Comparison of ENCODE assay signal across 24 cellular contexts in the genomic region with DNA sequence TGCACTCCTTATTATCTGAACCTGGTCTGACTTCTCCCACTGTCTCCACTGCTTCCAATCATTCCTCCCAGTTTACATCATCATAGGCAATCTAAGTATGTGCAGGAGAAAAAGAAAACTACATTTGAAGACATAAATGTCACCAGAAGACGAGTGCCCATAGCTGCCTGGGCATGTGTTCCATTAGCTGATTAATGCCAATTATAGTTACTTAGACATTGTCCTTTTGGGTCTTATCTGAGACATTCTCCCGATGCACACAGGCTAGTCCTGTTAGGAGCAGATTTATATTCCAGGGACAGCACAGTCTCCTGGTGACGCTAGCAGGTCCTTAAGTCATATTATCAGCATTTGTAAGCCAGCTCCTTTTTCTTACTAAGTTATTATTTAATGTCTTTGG.
"Had no signal": no experiment of that assay in that cellular context is flagged by ENCODE, and none has a peak within 500 bp of the region (broad histone marks: within the 10 kb centered on the region; RNA-seq: fewer than 3 reads in every experiment).

No MANE protein-coding gene starts in this region.

- H3K27ac Mint-ChIP-seq: activated CD8-positive, alpha-beta T cell treated with anti-CD3 and anti-CD28 coated beads for 36 hours; activated naive CD4-positive, alpha-beta T cell treated with anti-CD3 and anti-CD28 coated beads, Interleukin-2, amount 10 ng/mL, durations not matched to agents 7 days and 5 days; activated naive CD8-positive, alpha-beta T cell treated with anti-CD3 and anti-CD28 coated beads for 36 hours; activated T-cell treated with anti-CD3 and anti-CD28 coated beads, Interleukin-2, amount 50 U/mL, for 72 hours; activated T-helper 2 cell treated with anti-CD3 and anti-CD28 coated beads, Interferon-gamma antibody, Interleukin-2, Interleukin-4, amounts not matched to agents 10 μg/mL and 5 μg/mL and 100 μg/mL, durations not matched to agents 14 hours and 24 hours and 36 hours; T-helper 1 cell treated with Interleukin-12 subunit alpha and Interleukin-12 subunit beta and Interleukin-4 antibody, amounts not matched to agents 30 μg/mL and 1 μg/mL, for 36 hours had no signal

- H3K27ac ChIP-seq: PC-9 had no signal

- DNase-seq: activated CD4-positive, alpha-beta T cell treated with anti-CD3 and anti-CD28 coated beads for 4 hours; activated CD8-positive, alpha-beta memory T cell treated with anti-CD3 and anti-CD28 coated beads, Interleukin-2, amount 50 U/mL, for 4 hours; activated CD8-positive, alpha-beta T cell treated with anti-CD3 and anti-CD28 coated beads for 36 hours; activated gamma-delta T cell treated with Interleukin-2 at 50 U/mL for 16 hours; activated naive CD4-positive, alpha-beta T cell treated with anti-CD3 and anti-CD28 coated beads, Interleukin-2, amount 10 ng/mL, durations not matched to agents 7 days and 5 days; activated naive CD8-positive, alpha-beta T cell treated with anti-CD3 and anti-CD28 coated beads for 36 hours; activated T-cell treated with anti-CD3 and anti-CD28 coated beads, Interleukin-2, amount 50 U/mL, for 72 hours; caudate nucleus; IMR-90; KG1; NCI-H1048; NCI-H146; NCI-H187 treated with DMSO at 0.1 percent for 48 hours; NCI-H2081 treated with DMSO at 0.1 percent for 48 hours; NCI-H446 treated with DMSO at 0.1 percent for 48 hours; NCI-H526; NCI-H774; NK-92 treated with Interleukin-12 subunit alpha and Interleukin-12 subunit beta, amount 100 ng/mL, for 24 hours; PC-9; SHP77 treated with DMSO at 0.1 percent for 48 hours; SW 1271 had no signal

- H2AFZ ChIP-seq: PC-9 had no signal

- ATAC-seq: activated CD4-positive, CD25-positive, alpha-beta regulatory T cell treated with anti-CD3 and anti-CD28 coated beads, Interleukin-2, amount 50 U/mL, for 24 hours; activated CD8-positive, alpha-beta T cell treated with anti-CD3 and anti-CD28 coated beads for 36 hours; activated T-cell treated with anti-CD3 and anti-CD28 coated beads, Interleukin-2, amount 50 U/mL, for 72 hours had no signal

- H3K4me3 Mint-ChIP-seq: activated CD8-positive, alpha-beta T cell treated with anti-CD3 and anti-CD28 coated beads for 36 hours; activated naive CD4-positive, alpha-beta T cell treated with anti-CD3 and anti-CD28 coated beads, Interleukin-2, amount 10 ng/mL, durations not matched to agents 7 days and 5 days; activated naive CD8-positive, alpha-beta T cell treated with anti-CD3 and anti-CD28 coated beads for 36 hours; activated T-cell treated with anti-CD3 and anti-CD28 coated beads, Interleukin-2, amount 50 U/mL, for 72 hours; T-helper 1 cell treated with Interleukin-12 subunit alpha and Interleukin-12 subunit beta and Interleukin-4 antibody, amounts not matched to agents 30 μg/mL and 1 μg/mL, for 36 hours had no signal

- H3K36me3 Mint-ChIP-seq: activated naive CD4-positive, alpha-beta T cell treated with anti-CD3 and anti-CD28 coated beads, Interleukin-2, amount 10 ng/mL, durations not matched to agents 7 days and 5 days; activated naive CD8-positive, alpha-beta T cell treated with anti-CD3 and anti-CD28 coated beads for 36 hours had no signal

- H3K4me2 ChIP-seq: PC-9 had no signal

- H3K9me3 Mint-ChIP-seq: activated CD8-positive, alpha-beta T cell treated with anti-CD3 and anti-CD28 coated beads for 36 hours; activated naive CD4-positive, alpha-beta T cell treated with anti-CD3 and anti-CD28 coated beads, Interleukin-2, amount 10 ng/mL, durations not matched to agents 7 days and 5 days; activated naive CD8-positive, alpha-beta T cell treated with anti-CD3 and anti-CD28 coated beads for 36 hours; activated T-cell treated with anti-CD3 and anti-CD28 coated beads, Interleukin-2, amount 50 U/mL, for 72 hours; activated T-helper 2 cell treated with anti-CD3 and anti-CD28 coated beads, Interferon-gamma antibody, Interleukin-2, Interleukin-4, amounts not matched to agents 10 μg/mL and 5 μg/mL and 100 μg/mL, durations not matched to agents 14 hours and 24 hours and 36 hours; T-helper 1 cell treated with Interleukin-12 subunit alpha and Interleukin-12 subunit beta and Interleukin-4 antibody, amounts not matched to agents 30 μg/mL and 1 μg/mL, for 36 hours had no signal

- H3K4me3 ChIP-seq: PC-9 had no signal

- H3K27me3 Mint-ChIP-seq: activated CD8-positive, alpha-beta T cell treated with anti-CD3 and anti-CD28 coated beads for 36 hours; activated naive CD4-positive, alpha-beta T cell treated with anti-CD3 and anti-CD28 coated beads, Interleukin-2, amount 10 ng/mL, durations not matched to agents 7 days and 5 days; activated naive CD8-positive, alpha-beta T cell treated with anti-CD3 and anti-CD28 coated beads for 36 hours had no signal
